In genomic region chr9:5326893-5327548, GRCh38 we compare ENCODE assay signal across 9 cellular contexts. TPM values are rescaled to one million over a fixed set of nuclear protein-coding genes. Genes with fewer than 3 reads are reported as not detected.
DNase-seq lines count a peak whose midpoint lies in the region; ATAC-seq, FAIRE-seq and TF ChIP-seq lines count a peak whose summit lies in the region.
"Had no signal": no experiment of that assay in that cellular context is flagged by ENCODE, and none has a peak within 500 bp of the region (broad histone marks: within the 10 kb centered on the region; RNA-seq: fewer than 3 reads in every experiment).

No MANE protein-coding gene starts in this region.

- peaks cover 10% of the 10 kb centered on the region; the same call in 1 of the 2 replicates for H3K4me1 ChIP-seq in HUES64 (ENCODE audit: insufficient read depth, low read length)
- H3K4me1 ChIP-seq in mucosa of descending colon (ENCODE audit: low read depth), result no peaks in the 10 kb centered on the region

- FAIRE-seq in bronchial epithelial cell (lab: Jason Lieb, UNC), result no peak

- intact Hi-C loops in mucosa of descending colon (cut with DNase I, micrococcal nuclease) (no loop called here), head of caudate nucleus (cut with DNase I) (no loop called here)

- H3K4me3 ChIP-seq in HUES64 (ENCODE audit: low read length) (peak overlapping the region; percentile 27), bronchial epithelial cell (ENCODE audit: low read depth, low read length) (no peak overlapping the region), mucosa of descending colon (no peak overlapping the region)
- H3K4me3 ChIP-seq: MG63 had no signal

- H3K27me3 ChIP-seq in HUES64 (ENCODE audit: insufficient read depth, low read length) (no peaks in the 10 kb centered on the region), bronchial epithelial cell (ENCODE audit: control insufficient read depth, insufficient read depth, low read length) (no peaks in the 10 kb centered on the region)
- H3K27me3 ChIP-seq: MG63 had no signal

- ATAC-seq in mucosa of descending colon, result peak; percentile 40
- no peak for ATAC-seq in GM18861 (IDR thresholded peaks at IDR 0.05; ENCODE audit: unreplicated experiment)

- peak; percentile 72 for DNase-seq in NCI-H774 (lab: John Stamatoyannopoulos, UW)
- peak; percentile 50 for DNase-seq in bronchial epithelial cell (ENCODE audit: low read depth)
- DNase-seq in mucosa of descending colon, result no peak
- DNase-seq in NOMO-1 (lab: John Stamatoyannopoulos, UW; ENCODE audit: unreplicated experiment in 2 of 2), result no peak
- DNase-seq in head of caudate nucleus, result no peak
- DNase-seq: MG63, SIG-M5 had no signal

- 39% methylated on average over 10 of the region's 10 CpGs for WGBS in HUES64

- H3K36me3 ChIP-seq in HUES64 (ENCODE audit: insufficient read depth, low read length), result no peaks in the 10 kb centered on the region
- H3K36me3 ChIP-seq in bronchial epithelial cell (ENCODE audit: control insufficient read depth, insufficient read depth, low read length), result no peaks in the 10 kb centered on the region
- no peaks in the 10 kb centered on the region for H3K36me3 ChIP-seq in mucosa of descending colon (ENCODE audit: low read depth)
- H3K36me3 ChIP-seq: MG63 had no signal

- H3K27ac ChIP-seq in HUES64 (ENCODE audit: low read depth, low read length), result no peak overlapping the region

- H3K9me3 ChIP-seq in HUES64 (ENCODE audit: insufficient read depth, low read depth, low read length) (no peaks in the 10 kb centered on the region), mucosa of descending colon (no peaks in the 10 kb centered on the region)
- H3K9me3 ChIP-seq: MG63 had no signal

- H3K9ac ChIP-seq in HUES64 (ENCODE audit: low read depth, low read length), result peak overlapping the region; percentile 44; the same call in 1 of the 2 replicates

- TF ChIP-seq CTCF in bronchial epithelial cell (IDR thresholded peaks at IDR 0.05; ENCODE audit: insufficient read depth, low read length, severe bottlenecking), result no peak
- TF ChIP-seq CTCF in mucosa of descending colon (IDR thresholded peaks at IDR 0.05), result no peak

RNA-seq across cellular contexts. Expression of gene RLN1, which starts 12.7 kb away (rescaled TPM):
- 0.70 TPM for polyA plus RNA-seq in HUES64 (2013, experiment 1 of 2)
- polyA plus RNA-seq in HUES64 (2013, experiment 2 of 2), result 0.89 TPM
- total RNA-seq in bronchial epithelial cell (0.26 and 0.64 TPM in 2 replicates), mucosa of descending colon (under 1 TPM in 1 of 3 donors, not detected in 2; 0.41 TPM)

RNA-seq across cellular contexts. Expression of gene RLN2, which starts 22.5 kb away (rescaled TPM):
- polyA plus RNA-seq in HUES64 (2013, experiment 1 of 2), result 2.4 TPM
- 1.8 TPM for polyA plus RNA-seq in HUES64 (2013, experiment 2 of 2)
- total RNA-seq in bronchial epithelial cell, result 0.26 and 0.90 TPM in 2 replicates
- under 1 TPM in 2 of 3 donors, not detected in 1; 0.32 to 0.58 TPM for total RNA-seq in mucosa of descending colon

Comparison
In these comparisons a context has a peak if more than half of its experiments do, and no peak if none do; other contexts are left out.
1. DNase-seq: peak in NCI-H774 (single experiment) and bronchial epithelial cell (single experiment); none in mucosa of descending colon (0 of 3), NOMO-1 (0 of 2) and head of caudate nucleus (0 of 42).